8 cellular contexts compared by ENCODE assay signal in the genomic region with DNA sequence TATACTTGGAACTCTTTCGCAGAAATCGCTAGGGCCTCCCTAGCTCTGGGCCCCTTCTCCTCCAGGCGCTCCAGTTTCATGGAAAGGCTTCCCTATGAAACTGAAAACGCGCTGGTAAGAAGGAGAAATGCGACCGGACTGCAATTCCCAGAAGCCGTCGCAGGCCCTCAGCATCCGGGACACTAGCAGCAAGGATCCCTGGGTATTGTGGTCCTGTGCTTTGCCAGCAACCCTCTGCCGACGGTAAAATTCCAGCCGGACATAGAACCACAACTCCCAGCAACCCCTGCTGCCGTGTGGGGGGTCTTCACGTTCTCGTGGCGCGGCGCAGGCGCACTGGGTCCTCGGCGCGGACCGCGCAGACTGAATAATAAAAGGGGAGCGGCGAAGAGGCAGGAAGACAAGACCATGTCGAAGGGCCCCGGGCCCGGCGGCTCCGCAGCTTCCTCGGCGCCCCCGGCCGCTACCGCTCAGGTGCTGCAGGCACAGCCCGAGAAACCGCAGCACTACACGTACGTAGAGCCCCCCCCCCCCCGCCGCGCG. TPM values are rescaled to one million over a fixed set of nuclear protein-coding genes. Genes with fewer than 3 reads are reported as not detected.
DNase-seq lines count a peak whose midpoint lies in the region; ATAC-seq and TF ChIP-seq lines count a peak whose summit lies in the region.

A gene with protein sequence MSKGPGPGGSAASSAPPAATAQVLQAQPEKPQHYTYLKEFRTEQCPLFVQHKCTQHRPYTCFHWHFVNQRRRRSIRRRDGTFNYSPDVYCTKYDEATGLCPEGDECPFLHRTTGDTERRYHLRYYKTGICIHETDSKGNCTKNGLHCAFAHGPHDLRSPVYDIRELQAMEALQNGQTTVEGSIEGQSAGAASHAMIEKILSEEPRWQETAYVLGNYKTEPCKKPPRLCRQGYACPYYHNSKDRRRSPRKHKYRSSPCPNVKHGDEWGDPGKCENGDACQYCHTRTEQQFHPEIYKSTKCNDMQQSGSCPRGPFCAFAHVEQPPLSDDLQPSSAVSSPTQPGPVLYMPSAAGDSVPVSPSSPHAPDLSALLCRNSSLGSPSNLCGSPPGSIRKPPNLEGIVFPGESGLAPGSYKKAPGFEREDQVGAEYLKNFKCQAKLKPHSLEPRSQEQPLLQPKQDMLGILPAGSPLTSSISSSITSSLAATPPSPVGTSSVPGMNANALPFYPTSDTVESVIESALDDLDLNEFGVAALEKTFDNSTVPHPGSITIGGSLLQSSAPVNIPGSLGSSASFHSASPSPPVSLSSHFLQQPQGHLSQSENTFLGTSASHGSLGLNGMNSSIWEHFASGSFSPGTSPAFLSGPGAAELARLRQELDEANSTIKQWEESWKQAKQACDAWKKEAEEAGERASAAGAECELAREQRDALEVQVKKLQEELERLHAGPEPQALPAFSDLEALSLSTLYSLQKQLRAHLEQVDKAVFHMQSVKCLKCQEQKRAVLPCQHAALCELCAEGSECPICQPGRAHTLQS (plus strand): TSS at position 334 of the 543 bp plus-strand sequence. CDS start 75 bp downstream, at position 409.

- H3K27ac Mint-ChIP-seq in endothelial cell (ENCODE audit: unreplicated experiment), result peak within 1 kb of the TSS; percentile 99

- peaks cover 3% of the 10 kb centered on the region for H3K36me3 ChIP-seq in mesodermal cell (ENCODE audit: control insufficient read depth, insufficient read depth, low read length)

- H3K36me3 Mint-ChIP-seq in endothelial cell (ENCODE audit: low read depth, unreplicated experiment), result peaks cover 4% of the 10 kb centered on the region

- peak within 1 kb of the TSS; percentile 100 for H3K27ac ChIP-seq in mesodermal cell (ENCODE audit: low read depth, low read length, severe bottlenecking)

- no peaks in the 10 kb centered on the region for H3K9me3 Mint-ChIP-seq in endothelial cell (ENCODE audit: unreplicated experiment)

- H3K4me3 Mint-ChIP-seq in endothelial cell (ENCODE audit: unreplicated experiment), result peak within 1 kb of the TSS; percentile 89

- 0 to 2% methylated on average over 38 to 40 of the region's 45 CpGs for WGBS in mesodermal cell (ENCODE audit: insufficient coverage in 2 of 2), 2 experiments

- TF ChIP-seq EP300 in Ishikawa (IDR thresholded peaks at IDR 0.05; ENCODE audit: borderline replicate concordance), result no peak

- DNase-seq in Caki2 (ENCODE audit: low read depth), result peak; percentile 98
- DNase-seq in OCI-M1 (lab: John Stamatoyannopoulos, UW), result peak; percentile 99
- DNase-seq in activated T-cell treated with anti-CD3 and anti-CD28 coated beads for 1 hour (ENCODE audit: low read depth), result peak; percentile 91
- peak; percentile 94 for DNase-seq in endothelial cell (ENCODE audit: low spot score)
- DNase-seq in stimulated activated CD8-positive, alpha-beta memory T cell treated with anti-CD3 and anti-CD28 coated beads, Interleukin-15, amount 100 ng/mL, for 1 hour (ENCODE audit: low read depth), result peak; percentile 95

- H3K4me1 ChIP-seq in mesodermal cell (ENCODE audit: control insufficient read depth, insufficient read depth, low read length, poor library complexity, severe bottlenecking), result peaks cover 16% of the 10 kb centered on the region

- TF ChIP-seq CTCF in endothelial cell (IDR thresholded peaks at IDR 0.05; ENCODE audit: unreplicated experiment), result no peak

- H3K4me1 Mint-ChIP-seq in endothelial cell (ENCODE audit: unreplicated experiment), result peaks cover 22% of the 10 kb centered on the region

- peaks cover 8% of the 10 kb centered on the region for H3K27me3 Mint-ChIP-seq in endothelial cell (ENCODE audit: unreplicated experiment)

- TF ChIP-seq RAD21 in Ishikawa (IDR thresholded peaks at IDR 0.05; ENCODE audit: low read depth), result no peak

- peak within 1 kb of the TSS; percentile 48 for H3K4me3 ChIP-seq in mesodermal cell (ENCODE audit: extremely low read depth, insufficient read depth, low read length, poor library complexity, severe bottlenecking)

- ATAC-seq in GM21619 (IDR thresholded peaks at IDR 0.05; ENCODE audit: unreplicated experiment), result peak; percentile 56

- in situ Hi-C loops in Caki2 (cut with HindIII; ENCODE audit: low pct_unique_long_range_greater_than_20kb, low sequenced_read_pairs), result no loop called here

- no peaks in the 10 kb centered on the region for H3K9me3 ChIP-seq in mesodermal cell (ENCODE audit: control insufficient read depth, low read length)

TF ChIP-seq in Ishikawa, 13 proteins besides CTCF, POLR2A, EP300 and RAD21:
- TF ChIP-seq FOXM1 (IDR thresholded peaks at IDR 0.05; ENCODE audit: borderline replicate concordance, low read depth) (no peak), NFIC (IDR thresholded peaks at IDR 0.05) (no peak), TCF12 (IDR thresholded peaks at IDR 0.05; ENCODE audit: low read depth) (no peak), ZBTB7A (IDR thresholded peaks at IDR 0.05; ENCODE audit: low read depth) (no peak), CREB1 (IDR thresholded peaks at IDR 0.05; ENCODE audit: low read depth) (peak; percentile 81), TEAD4 (IDR thresholded peaks at IDR 0.05) (peak; percentile 80), YY1 (IDR thresholded peaks at IDR 0.05; ENCODE audit: low read depth) (peak; percentile 69; the same call in 1 of the 2 replicates)
- TF ChIP-seq, protein P1, sequence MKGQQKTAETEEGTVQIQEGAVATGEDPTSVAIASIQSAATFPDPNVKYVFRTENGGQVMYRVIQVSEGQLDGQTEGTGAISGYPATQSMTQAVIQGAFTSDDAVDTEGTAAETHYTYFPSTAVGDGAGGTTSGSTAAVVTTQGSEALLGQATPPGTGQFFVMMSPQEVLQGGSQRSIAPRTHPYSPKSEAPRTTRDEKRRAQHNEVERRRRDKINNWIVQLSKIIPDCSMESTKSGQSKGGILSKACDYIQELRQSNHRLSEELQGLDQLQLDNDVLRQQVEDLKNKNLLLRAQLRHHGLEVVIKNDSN (IDR thresholded peaks at IDR 0.05), result peak; percentile 49; the same call in 1 of the 2 replicates
- TF ChIP-seq, protein P2, sequence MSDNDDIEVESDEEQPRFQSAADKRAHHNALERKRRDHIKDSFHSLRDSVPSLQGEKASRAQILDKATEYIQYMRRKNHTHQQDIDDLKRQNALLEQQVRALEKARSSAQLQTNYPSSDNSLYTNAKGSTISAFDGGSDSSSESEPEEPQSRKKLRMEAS (IDR thresholded peaks at IDR 0.05), result no peak
- TF ChIP-seq, protein P3, sequence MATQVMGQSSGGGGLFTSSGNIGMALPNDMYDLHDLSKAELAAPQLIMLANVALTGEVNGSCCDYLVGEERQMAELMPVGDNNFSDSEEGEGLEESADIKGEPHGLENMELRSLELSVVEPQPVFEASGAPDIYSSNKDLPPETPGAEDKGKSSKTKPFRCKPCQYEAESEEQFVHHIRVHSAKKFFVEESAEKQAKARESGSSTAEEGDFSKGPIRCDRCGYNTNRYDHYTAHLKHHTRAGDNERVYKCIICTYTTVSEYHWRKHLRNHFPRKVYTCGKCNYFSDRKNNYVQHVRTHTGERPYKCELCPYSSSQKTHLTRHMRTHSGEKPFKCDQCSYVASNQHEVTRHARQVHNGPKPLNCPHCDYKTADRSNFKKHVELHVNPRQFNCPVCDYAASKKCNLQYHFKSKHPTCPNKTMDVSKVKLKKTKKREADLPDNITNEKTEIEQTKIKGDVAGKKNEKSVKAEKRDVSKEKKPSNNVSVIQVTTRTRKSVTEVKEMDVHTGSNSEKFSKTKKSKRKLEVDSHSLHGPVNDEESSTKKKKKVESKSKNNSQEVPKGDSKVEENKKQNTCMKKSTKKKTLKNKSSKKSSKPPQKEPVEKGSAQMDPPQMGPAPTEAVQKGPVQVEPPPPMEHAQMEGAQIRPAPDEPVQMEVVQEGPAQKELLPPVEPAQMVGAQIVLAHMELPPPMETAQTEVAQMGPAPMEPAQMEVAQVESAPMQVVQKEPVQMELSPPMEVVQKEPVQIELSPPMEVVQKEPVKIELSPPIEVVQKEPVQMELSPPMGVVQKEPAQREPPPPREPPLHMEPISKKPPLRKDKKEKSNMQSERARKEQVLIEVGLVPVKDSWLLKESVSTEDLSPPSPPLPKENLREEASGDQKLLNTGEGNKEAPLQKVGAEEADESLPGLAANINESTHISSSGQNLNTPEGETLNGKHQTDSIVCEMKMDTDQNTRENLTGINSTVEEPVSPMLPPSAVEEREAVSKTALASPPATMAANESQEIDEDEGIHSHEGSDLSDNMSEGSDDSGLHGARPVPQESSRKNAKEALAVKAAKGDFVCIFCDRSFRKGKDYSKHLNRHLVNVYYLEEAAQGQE (IDR thresholded peaks at IDR 0.05; ENCODE audit: low read depth), result no peak

RNA-seq across cellular contexts. Expression of the gene that starts here (rescaled TPM):
- total RNA-seq in Caki2 (2014; rRNA removed; shearing (Covaris generic); ENCODE audit: low replicate concordance), result 34.4 and 37.1 TPM in 2 replicates
- total RNA-seq in endothelial cell (ENCODE audit: unreplicated experiment), result 28.8 TPM
- polyA plus RNA-seq in mesodermal cell (2013, experiment 1 of 2), result 27.2 TPM
- polyA plus RNA-seq in mesodermal cell (2013, experiment 2 of 2), result 24.0 TPM

Comparison
In these comparisons a context has a peak if more than half of its experiments do, and no peak if none do; other contexts are left out.
1. Peak in every context shown above with its lines: DNase-seq, ATAC-seq, H3K4me3 ChIP-seq and H3K27ac ChIP-seq.